Comparison of ENCODE assay signal across 37 cellular contexts in genomic region chr18:35277633-35278032, GRCh38.
"Had no signal": no experiment of that assay in that cellular context is flagged by ENCODE, and none has a peak within 500 bp of the region (broad histone marks: within the 10 kb centered on the region; RNA-seq: fewer than 3 reads in every experiment).

No MANE protein-coding gene starts in this region.

- H3K9ac ChIP-seq: KMS-11, SK-N-SH had no signal

- H3K4me2 ChIP-seq: KMS-11, SK-N-SH had no signal

- H3K4me1 ChIP-seq: body of pancreas, breast epithelium, Peyer's patch had no signal

- ATAC-seq: activated CD8-positive, alpha-beta memory T cell treated with anti-CD3 and anti-CD28 coated beads, Interleukin-2, amount 10 ng/mL, durations not matched to agents 7 days and 5 days; body of pancreas; PC-3; WTC11 had no signal

- H3K4me3 Mint-ChIP-seq: activated CD4-positive, alpha-beta T cell treated with anti-CD3 and anti-CD28 coated beads, Interleukin-2, amount 10 ng/mL, durations not matched to agents 24 days and 14 days; activated CD8-positive, alpha-beta memory T cell treated with anti-CD3 and anti-CD28 coated beads, Interleukin-2, amount 10 ng/mL, durations not matched to agents 7 days and 5 days; activated naive CD4-positive, alpha-beta T cell treated with anti-CD3 and anti-CD28 coated beads for 36 hours; T-helper 1 cell treated with Interleukin-12 subunit alpha and Interleukin-12 subunit beta and Interleukin-4 antibody, amounts not matched to agents 30 μg/mL and 1 μg/mL, for 36 hours; T-helper 2 cell treated with Interferon-gamma antibody and Interleukin-4, amounts not matched to agents 5 μg/mL and 100 μg/mL, for 36 hours; WTC11 had no signal

- DNase-seq: activated CD4-positive, alpha-beta T cell treated with anti-CD3 and anti-CD28 coated beads for 1 hour; activated CD4-positive, alpha-beta T cell treated with anti-CD3 and anti-CD28 coated beads, Interleukin-2, amount 10 ng/mL, durations not matched to agents 24 days and 14 days; activated CD4-positive, alpha-beta T cell treated with anti-CD3 and anti-CD28 coated beads, Interleukin-2, amount 50 U/mL, for 48 hours; activated CD8-positive, alpha-beta memory T cell treated with anti-CD3 and anti-CD28 coated beads for 24 hours; activated CD8-positive, alpha-beta memory T cell treated with anti-CD3 and anti-CD28 coated beads, Interleukin-2, amount 10 ng/mL, durations not matched to agents 7 days and 5 days; activated CD8-positive, alpha-beta memory T cell treated with anti-CD3 and anti-CD28 coated beads, Interleukin-2, amount 50 U/mL, for 48 hours; activated gamma-delta T cell treated with Interleukin-2 at 50 U/mL for 16 hours; activated naive CD4-positive, alpha-beta T cell treated with anti-CD3 and anti-CD28 coated beads for 36 hours; adrenal gland; body of pancreas; MM.1S; MV-4-11; NCI-H1092; NCI-H1417; NCI-H146; NCI-H187; NCI-H2029 treated with DMSO at 0.1 percent for 48 hours; NCI-H2107; NCI-H2171; NCI-H510A; NCI-H526; NCI-H748 treated with DMSO at 0.1 percent for 48 hours; NK-92 treated with Interleukin-12 subunit alpha and Interleukin-12 subunit beta, amount 100 ng/mL, for 24 hours; PC-3; Peyer's patch; RPMI8226; SHP77 treated with DMSO at 0.1 percent for 48 hours; SK-N-SH had no signal

- H3K9me3 ChIP-seq: adrenal gland, body of pancreas, breast epithelium, Peyer's patch, SK-N-SH had no signal

- H3K27me3 Mint-ChIP-seq: activated CD4-positive, alpha-beta T cell treated with anti-CD3 and anti-CD28 coated beads, Interleukin-2, amount 10 ng/mL, durations not matched to agents 24 days and 14 days; activated CD8-positive, alpha-beta memory T cell treated with anti-CD3 and anti-CD28 coated beads, Interleukin-2, amount 10 ng/mL, durations not matched to agents 7 days and 5 days had no signal

- H3K27ac Mint-ChIP-seq: activated CD4-positive, alpha-beta T cell treated with anti-CD3 and anti-CD28 coated beads, Interleukin-2, amount 10 ng/mL, durations not matched to agents 24 days and 14 days; activated CD8-positive, alpha-beta memory T cell treated with anti-CD3 and anti-CD28 coated beads, Interleukin-2, amount 10 ng/mL, durations not matched to agents 7 days and 5 days; activated naive CD4-positive, alpha-beta T cell treated with anti-CD3 and anti-CD28 coated beads for 36 hours; activated naive CD4-positive, alpha-beta T cell treated with anti-CD3 and anti-CD28 coated beads, Interleukin-2, amount 50 U/mL, for 72 hours; T-helper 1 cell treated with Interleukin-12 subunit alpha and Interleukin-12 subunit beta and Interleukin-4 antibody, amounts not matched to agents 30 μg/mL and 1 μg/mL, for 36 hours; T-helper 2 cell treated with Interferon-gamma antibody and Interleukin-4, amounts not matched to agents 5 μg/mL and 100 μg/mL, for 36 hours; WTC11 had no signal

- H3K4me3 ChIP-seq: adrenal gland, body of pancreas, breast epithelium, Peyer's patch, SJSA1 had no signal

- H3K36me3 ChIP-seq: adrenal gland, breast epithelium, Peyer's patch had no signal

- H3K27ac ChIP-seq: adrenal gland, body of pancreas, breast epithelium, KMS-11, Peyer's patch, SJSA1 had no signal

- FAIRE-seq: astrocyte, TTC549 had no signal

- H3K27me3 ChIP-seq: adrenal gland, body of pancreas, breast epithelium, Peyer's patch, SJSA1 had no signal
